Comparison of ENCODE assay signal across 1 cellular context in the genomic region with DNA sequence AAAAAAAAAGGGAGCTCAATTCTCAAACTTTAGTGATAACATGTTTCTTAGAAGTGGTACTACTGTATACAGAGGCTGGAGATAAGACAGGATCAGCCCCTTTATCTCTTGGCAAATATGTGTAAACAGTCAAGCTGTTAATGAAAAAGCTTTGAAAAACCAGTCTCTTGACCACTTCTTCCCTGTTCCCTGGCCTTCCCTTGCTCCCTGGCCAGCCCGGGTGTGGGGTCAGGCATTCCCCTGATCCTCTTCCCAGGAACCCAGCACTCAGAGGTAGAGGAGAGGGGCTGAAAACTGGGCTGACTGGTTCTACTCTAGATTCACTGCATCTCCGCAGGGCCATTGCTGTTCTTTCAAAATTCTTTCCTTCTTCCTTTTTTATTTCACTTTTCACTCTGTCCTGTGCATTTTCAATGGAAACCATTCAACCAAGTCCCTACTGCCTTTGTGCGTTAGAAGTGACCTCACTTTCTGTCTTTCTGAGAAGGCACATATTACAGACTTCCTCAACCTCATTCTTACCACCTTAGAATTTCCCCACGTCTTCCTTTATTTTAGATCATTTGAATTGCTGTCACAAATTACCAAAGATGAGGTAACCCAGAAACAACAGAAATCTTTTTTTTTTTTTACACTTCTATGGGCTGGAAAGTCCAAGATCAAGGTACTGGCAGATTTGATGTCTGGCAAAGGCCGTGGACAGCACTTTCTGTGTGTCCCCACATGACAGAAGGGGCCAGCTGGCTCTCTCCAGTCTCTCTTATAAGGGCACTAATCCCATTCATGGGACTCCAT.
TF ChIP-seq lines count a peak whose summit lies in the region.

No MANE protein-coding gene starts in this region.

TF ChIP-seq in GM12878, 131 proteins besides CTCF, POLR2A, EP300 and RAD21 (continues in another document):
- TF ChIP-seq POLR2AphosphoS5 (IDR thresholded peaks at IDR 0.05; ENCODE audit: low read length) = no peak
- TF ChIP-seq, protein P1, sequence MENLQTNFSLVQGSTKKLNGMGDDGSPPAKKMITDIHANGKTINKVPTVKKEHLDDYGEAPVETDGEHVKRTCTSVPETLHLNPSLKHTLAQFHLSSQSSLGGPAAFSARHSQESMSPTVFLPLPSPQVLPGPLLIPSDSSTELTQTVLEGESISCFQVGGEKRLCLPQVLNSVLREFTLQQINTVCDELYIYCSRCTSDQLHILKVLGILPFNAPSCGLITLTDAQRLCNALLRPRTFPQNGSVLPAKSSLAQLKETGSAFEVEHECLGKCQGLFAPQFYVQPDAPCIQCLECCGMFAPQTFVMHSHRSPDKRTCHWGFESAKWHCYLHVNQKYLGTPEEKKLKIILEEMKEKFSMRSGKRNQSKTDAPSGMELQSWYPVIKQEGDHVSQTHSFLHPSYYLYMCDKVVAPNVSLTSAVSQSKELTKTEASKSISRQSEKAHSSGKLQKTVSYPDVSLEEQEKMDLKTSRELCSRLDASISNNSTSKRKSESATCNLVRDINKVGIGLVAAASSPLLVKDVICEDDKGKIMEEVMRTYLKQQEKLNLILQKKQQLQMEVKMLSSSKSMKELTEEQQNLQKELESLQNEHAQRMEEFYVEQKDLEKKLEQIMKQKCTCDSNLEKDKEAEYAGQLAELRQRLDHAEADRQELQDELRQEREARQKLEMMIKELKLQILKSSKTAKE (IDR thresholded peaks at IDR 0.05; ENCODE audit: low read depth, poor library complexity, severe bottlenecking) = no peak
- TF ChIP-seq RUNX3 (IDR thresholded peaks at IDR 0.05; ENCODE audit: low read length) = peak; percentile 71; the same call in 1 of the 2 replicates
- no peak for TF ChIP-seq BACH1 (IDR thresholded peaks at IDR 0.05; ENCODE audit: borderline replicate concordance)
- no peak for TF ChIP-seq CEBPB (IDR thresholded peaks at IDR 0.05; ENCODE audit: borderline replicate concordance in 1 of 2, low read depth in 2 of 2, low read length in 2 of 2)
- TF ChIP-seq MEF2A (IDR thresholded peaks at IDR 0.05; ENCODE audit: insufficient read depth, low read depth, low read length) = no peak
- TF ChIP-seq ATF7 (IDR thresholded peaks at IDR 0.05; ENCODE audit: low read depth) = peak; percentile 95
- TF ChIP-seq, protein P2, sequence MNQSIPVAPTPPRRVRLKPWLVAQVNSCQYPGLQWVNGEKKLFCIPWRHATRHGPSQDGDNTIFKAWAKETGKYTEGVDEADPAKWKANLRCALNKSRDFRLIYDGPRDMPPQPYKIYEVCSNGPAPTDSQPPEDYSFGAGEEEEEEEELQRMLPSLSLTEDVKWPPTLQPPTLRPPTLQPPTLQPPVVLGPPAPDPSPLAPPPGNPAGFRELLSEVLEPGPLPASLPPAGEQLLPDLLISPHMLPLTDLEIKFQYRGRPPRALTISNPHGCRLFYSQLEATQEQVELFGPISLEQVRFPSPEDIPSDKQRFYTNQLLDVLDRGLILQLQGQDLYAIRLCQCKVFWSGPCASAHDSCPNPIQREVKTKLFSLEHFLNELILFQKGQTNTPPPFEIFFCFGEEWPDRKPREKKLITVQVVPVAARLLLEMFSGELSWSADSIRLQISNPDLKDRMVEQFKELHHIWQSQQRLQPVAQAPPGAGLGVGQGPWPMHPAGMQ (IDR thresholded peaks at IDR 0.05; ENCODE audit: borderline replicate concordance) = no peak
- TF ChIP-seq POU2F2 (IDR thresholded peaks at IDR 0.05; ENCODE audit: borderline replicate concordance, low read depth, low read length) = no peak
- TF ChIP-seq, protein P3, sequence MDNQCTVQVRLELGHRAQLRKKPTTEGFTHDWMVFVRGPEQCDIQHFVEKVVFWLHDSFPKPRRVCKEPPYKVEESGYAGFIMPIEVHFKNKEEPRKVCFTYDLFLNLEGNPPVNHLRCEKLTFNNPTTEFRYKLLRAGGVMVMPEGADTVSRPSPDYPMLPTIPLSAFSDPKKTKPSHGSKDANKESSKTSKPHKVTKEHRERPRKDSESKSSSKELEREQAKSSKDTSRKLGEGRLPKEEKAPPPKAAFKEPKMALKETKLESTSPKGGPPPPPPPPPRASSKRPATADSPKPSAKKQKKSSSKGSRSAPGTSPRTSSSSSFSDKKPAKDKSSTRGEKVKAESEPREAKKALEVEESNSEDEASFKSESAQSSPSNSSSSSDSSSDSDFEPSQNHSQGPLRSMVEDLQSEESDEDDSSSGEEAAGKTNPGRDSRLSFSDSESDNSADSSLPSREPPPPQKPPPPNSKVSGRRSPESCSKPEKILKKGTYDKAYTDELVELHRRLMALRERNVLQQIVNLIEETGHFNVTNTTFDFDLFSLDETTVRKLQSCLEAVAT (IDR thresholded peaks at IDR 0.05) = no peak
- TF ChIP-seq, protein P4, sequence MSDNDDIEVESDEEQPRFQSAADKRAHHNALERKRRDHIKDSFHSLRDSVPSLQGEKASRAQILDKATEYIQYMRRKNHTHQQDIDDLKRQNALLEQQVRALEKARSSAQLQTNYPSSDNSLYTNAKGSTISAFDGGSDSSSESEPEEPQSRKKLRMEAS (IDR thresholded peaks at IDR 0.05; ENCODE audit: low read depth, low read length) = no peak
- no peak for TF ChIP-seq ZBED1 (IDR thresholded peaks at IDR 0.05; ENCODE audit: borderline replicate concordance)
- TF ChIP-seq, protein P5, sequence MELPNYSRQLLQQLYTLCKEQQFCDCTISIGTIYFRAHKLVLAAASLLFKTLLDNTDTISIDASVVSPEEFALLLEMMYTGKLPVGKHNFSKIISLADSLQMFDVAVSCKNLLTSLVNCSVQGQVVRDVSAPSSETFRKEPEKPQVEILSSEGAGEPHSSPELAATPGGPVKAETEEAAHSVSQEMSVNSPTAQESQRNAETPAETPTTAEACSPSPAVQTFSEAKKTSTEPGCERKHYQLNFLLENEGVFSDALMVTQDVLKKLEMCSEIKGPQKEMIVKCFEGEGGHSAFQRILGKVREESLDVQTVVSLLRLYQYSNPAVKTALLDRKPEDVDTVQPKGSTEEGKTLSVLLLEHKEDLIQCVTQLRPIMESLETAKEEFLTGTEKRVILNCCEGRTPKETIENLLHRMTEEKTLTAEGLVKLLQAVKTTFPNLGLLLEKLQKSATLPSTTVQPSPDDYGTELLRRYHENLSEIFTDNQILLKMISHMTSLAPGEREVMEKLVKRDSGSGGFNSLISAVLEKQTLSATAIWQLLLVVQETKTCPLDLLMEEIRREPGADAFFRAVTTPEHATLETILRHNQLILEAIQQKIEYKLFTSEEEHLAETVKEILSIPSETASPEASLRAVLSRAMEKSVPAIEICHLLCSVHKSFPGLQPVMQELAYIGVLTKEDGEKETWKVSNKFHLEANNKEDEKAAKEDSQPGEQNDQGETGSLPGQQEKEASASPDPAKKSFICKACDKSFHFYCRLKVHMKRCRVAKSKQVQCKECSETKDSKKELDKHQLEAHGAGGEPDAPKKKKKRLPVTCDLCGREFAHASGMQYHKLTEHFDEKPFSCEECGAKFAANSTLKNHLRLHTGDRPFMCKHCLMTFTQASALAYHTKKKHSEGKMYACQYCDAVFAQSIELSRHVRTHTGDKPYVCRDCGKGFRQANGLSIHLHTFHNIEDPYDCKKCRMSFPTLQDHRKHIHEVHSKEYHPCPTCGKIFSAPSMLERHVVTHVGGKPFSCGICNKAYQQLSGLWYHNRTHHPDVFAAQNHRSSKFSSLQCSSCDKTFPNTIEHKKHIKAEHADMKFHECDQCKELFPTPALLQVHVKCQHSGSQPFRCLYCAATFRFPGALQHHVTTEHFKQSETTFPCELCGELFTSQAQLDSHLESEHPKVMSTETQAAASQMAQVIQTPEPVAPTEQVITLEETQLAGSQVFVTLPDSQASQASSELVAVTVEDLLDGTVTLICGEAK (IDR thresholded peaks at IDR 0.05; ENCODE audit: borderline replicate concordance) = peak; percentile 52; the same call in 1 of the 2 replicates
- TF ChIP-seq CBFB (IDR thresholded peaks at IDR 0.05; ENCODE audit: low read depth) = 0 out of 2 replicates have a peak, but pooled peaks have one; percentile 33
- no peak for TF ChIP-seq PAX8 (IDR thresholded peaks at IDR 0.05)
- peak; percentile 60; the same call in 1 of the 2 replicates for TF ChIP-seq EED (IDR thresholded peaks at IDR 0.05; ENCODE audit: low read depth)
- peak; percentile 48; the same call in 1 of the 2 replicates for TF ChIP-seq NFIC (IDR thresholded peaks at IDR 0.05; ENCODE audit: low read depth, low read length)
- TF ChIP-seq, protein P6, sequence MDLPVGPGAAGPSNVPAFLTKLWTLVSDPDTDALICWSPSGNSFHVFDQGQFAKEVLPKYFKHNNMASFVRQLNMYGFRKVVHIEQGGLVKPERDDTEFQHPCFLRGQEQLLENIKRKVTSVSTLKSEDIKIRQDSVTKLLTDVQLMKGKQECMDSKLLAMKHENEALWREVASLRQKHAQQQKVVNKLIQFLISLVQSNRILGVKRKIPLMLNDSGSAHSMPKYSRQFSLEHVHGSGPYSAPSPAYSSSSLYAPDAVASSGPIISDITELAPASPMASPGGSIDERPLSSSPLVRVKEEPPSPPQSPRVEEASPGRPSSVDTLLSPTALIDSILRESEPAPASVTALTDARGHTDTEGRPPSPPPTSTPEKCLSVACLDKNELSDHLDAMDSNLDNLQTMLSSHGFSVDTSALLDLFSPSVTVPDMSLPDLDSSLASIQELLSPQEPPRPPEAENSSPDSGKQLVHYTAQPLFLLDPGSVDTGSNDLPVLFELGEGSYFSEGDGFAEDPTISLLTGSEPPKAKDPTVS (IDR thresholded peaks at IDR 0.05; ENCODE audit: low read depth, low read length) = no peak
- no peak for TF ChIP-seq MEF2B (IDR thresholded peaks at IDR 0.05; ENCODE audit: partially characterized antibody, poor library complexity, severe bottlenecking)
- 0 out of 2 replicates have a peak, but pooled peaks have one; percentile 18 for TF ChIP-seq SPI1 (IDR thresholded peaks at IDR 0.05; ENCODE audit: borderline replicate concordance, insufficient read depth, low read depth, low read length)
- TF ChIP-seq IRF4 (IDR thresholded peaks at IDR 0.05; ENCODE audit: low read depth, low read length) = no peak
- TF ChIP-seq, protein P7, sequence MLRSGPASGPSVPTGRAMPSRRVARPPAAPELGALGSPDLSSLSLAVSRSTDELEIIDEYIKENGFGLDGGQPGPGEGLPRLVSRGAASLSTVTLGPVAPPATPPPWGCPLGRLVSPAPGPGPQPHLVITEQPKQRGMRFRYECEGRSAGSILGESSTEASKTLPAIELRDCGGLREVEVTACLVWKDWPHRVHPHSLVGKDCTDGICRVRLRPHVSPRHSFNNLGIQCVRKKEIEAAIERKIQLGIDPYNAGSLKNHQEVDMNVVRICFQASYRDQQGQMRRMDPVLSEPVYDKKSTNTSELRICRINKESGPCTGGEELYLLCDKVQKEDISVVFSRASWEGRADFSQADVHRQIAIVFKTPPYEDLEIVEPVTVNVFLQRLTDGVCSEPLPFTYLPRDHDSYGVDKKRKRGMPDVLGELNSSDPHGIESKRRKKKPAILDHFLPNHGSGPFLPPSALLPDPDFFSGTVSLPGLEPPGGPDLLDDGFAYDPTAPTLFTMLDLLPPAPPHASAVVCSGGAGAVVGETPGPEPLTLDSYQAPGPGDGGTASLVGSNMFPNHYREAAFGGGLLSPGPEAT (IDR thresholded peaks at IDR 0.05; ENCODE audit: low read depth) = peak; percentile 51; the same call in 1 of the 2 replicates
- TF ChIP-seq, protein P8, sequence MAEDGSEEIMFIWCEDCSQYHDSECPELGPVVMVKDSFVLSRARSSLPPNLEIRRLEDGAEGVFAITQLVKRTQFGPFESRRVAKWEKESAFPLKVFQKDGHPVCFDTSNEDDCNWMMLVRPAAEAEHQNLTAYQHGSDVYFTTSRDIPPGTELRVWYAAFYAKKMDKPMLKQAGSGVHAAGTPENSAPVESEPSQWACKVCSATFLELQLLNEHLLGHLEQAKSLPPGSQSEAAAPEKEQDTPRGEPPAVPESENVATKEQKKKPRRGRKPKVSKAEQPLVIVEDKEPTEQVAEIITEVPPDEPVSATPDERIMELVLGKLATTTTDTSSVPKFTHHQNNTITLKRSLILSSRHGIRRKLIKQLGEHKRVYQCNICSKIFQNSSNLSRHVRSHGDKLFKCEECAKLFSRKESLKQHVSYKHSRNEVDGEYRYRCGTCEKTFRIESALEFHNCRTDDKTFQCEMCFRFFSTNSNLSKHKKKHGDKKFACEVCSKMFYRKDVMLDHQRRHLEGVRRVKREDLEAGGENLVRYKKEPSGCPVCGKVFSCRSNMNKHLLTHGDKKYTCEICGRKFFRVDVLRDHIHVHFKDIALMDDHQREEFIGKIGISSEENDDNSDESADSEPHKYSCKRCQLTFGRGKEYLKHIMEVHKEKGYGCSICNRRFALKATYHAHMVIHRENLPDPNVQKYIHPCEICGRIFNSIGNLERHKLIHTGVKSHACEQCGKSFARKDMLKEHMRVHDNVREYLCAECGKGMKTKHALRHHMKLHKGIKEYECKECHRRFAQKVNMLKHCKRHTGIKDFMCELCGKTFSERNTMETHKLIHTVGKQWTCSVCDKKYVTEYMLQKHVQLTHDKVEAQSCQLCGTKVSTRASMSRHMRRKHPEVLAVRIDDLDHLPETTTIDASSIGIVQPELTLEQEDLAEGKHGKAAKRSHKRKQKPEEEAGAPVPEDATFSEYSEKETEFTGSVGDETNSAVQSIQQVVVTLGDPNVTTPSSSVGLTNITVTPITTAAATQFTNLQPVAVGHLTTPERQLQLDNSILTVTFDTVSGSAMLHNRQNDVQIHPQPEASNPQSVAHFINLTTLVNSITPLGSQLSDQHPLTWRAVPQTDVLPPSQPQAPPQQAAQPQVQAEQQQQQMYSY (CRISPR knock-in tag; IDR thresholded peaks at IDR 0.05) = no peak
- TF ChIP-seq SIX5 (IDR thresholded peaks at IDR 0.05; ENCODE audit: low read depth, low read length, severe bottlenecking) = no peak
- TF ChIP-seq, protein P9, sequence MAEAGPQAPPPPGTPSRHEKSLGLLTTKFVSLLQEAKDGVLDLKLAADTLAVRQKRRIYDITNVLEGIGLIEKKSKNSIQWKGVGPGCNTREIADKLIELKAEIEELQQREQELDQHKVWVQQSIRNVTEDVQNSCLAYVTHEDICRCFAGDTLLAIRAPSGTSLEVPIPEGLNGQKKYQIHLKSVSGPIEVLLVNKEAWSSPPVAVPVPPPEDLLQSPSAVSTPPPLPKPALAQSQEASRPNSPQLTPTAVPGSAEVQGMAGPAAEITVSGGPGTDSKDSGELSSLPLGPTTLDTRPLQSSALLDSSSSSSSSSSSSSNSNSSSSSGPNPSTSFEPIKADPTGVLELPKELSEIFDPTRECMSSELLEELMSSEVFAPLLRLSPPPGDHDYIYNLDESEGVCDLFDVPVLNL (IDR thresholded peaks at IDR 0.05; ENCODE audit: low read depth, low read length) = no peak
- TF ChIP-seq IKZF1 (conservative IDR thresholded peaks at IDR 0.05) = peak; percentile 60
- 0 out of 2 replicates have a peak, but pooled peaks have one; percentile 42 for TF ChIP-seq MTA2 (IDR thresholded peaks at IDR 0.05; ENCODE audit: low read depth)
- peak; percentile 83 for TF ChIP-seq GABPA (IDR thresholded peaks at IDR 0.05; ENCODE audit: low read depth)
- peak; percentile 58; the same call in 1 of the 2 replicates for TF ChIP-seq JUNB (IDR thresholded peaks at IDR 0.05)
- TF ChIP-seq SRF (IDR thresholded peaks at IDR 0.05; ENCODE audit: low read depth in 2 of 2, low read length in 2 of 2) = no peak
- TF ChIP-seq, protein P10, sequence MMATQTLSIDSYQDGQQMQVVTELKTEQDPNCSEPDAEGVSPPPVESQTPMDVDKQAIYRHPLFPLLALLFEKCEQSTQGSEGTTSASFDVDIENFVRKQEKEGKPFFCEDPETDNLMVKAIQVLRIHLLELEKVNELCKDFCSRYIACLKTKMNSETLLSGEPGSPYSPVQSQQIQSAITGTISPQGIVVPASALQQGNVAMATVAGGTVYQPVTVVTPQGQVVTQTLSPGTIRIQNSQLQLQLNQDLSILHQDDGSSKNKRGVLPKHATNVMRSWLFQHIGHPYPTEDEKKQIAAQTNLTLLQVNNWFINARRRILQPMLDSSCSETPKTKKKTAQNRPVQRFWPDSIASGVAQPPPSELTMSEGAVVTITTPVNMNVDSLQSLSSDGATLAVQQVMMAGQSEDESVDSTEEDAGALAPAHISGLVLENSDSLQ (IDR thresholded peaks at IDR 0.05) = no peak
- TF ChIP-seq WRNIP1 (IDR thresholded peaks at IDR 0.05; ENCODE audit: borderline replicate concordance, low read depth, low read length) = no peak
- peak; percentile 92 for TF ChIP-seq CREM (IDR thresholded peaks at IDR 0.05; ENCODE audit: low read depth)
